ENCODE assay signal across 8 cellular contexts in the genomic region with DNA sequence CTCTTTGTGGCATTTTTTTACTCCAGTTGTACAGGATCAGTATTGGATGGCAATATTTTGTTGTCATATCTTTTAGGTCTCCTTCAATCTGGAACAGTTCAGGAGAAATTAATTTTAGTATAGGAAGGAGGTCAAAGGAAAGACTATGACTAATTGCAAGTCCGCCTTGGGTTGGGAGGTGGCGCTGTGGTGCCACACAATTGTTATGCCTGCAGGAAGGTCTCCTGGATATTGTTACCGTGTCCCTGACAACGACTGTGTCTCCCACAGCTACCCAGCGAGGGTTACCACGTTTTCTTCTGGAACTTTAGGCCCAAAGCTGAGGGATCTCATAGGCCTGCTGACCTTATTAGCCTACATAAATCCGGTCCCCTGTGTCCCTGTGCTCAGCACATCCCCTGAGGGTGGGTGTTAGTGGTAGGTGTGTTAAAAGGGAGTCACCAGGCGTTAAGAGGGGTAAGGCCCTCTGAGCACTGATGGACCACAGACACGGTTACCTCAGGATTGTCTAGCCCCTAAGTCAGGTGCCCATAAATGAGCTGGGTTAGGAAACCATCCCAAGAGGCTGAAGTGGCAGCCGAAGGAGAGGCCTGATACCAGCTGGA. TPM values are rescaled to one million over a fixed set of nuclear protein-coding genes. Genes with fewer than 3 reads are reported as not detected.
A peak's percentile ranks its signal among the peaks of the same experiment; 100 is the strongest.
DNase-seq lines count a peak whose midpoint lies in the region; ATAC-seq, FAIRE-seq and TF ChIP-seq lines count a peak whose summit lies in the region.

No MANE protein-coding gene starts in this region.

- H3K4me1 Mint-ChIP-seq in activated T-helper 1 cell treated with anti-CD3 and anti-CD28 coated beads, Interleukin-12 subunit alpha, Interleukin-12 subunit beta, Interleukin-2, Interleukin-4 antibody, amounts not matched to agents 30 ng/mL and 10 ng/mL and 1 ng/mL, durations not matched to agents 14 hours and 24 hours and 36 hours (ENCODE audit: low read depth) = peaks cover 7% of the 10 kb centered on the region

- intact Hi-C loops in PC-3 (cut with micrococcal nuclease) = loop anchor here (1.0 to 5.0 kb wide), 4 partner anchors 157 to 985 kb away; no protein-coding TSS in a partner anchor
- intact Hi-C loops in activated T-helper 1 cell treated with anti-CD3 and anti-CD28 coated beads, Interleukin-12 subunit alpha, Interleukin-12 subunit beta, Interleukin-2, Interleukin-4 antibody, amounts not matched to agents 30 ng/mL and 10 ng/mL and 1 ng/mL, durations not matched to agents 14 hours and 24 hours and 36 hours (cut with micrococcal nuclease) = loop anchor here (1.0 to 10.0 kb wide), 6 partner anchors 231 to 937 kb away; a partner anchor contains a TSS
- intact Hi-C loops in pancreas (cut with DNase I) = loop anchor here in 1 of 3 donors (2.0 to 10.0 kb wide), 3 partner anchors 230 to 933 kb away; no protein-coding TSS in a partner anchor

- BruUV-seq in PC-3 (replicated peaks; lab: Mats Ljungman, UMichigan) = no TSS peak

- H3K27ac Mint-ChIP-seq in activated T-helper 1 cell treated with anti-CD3 and anti-CD28 coated beads, Interleukin-12 subunit alpha, Interleukin-12 subunit beta, Interleukin-2, Interleukin-4 antibody, amounts not matched to agents 30 ng/mL and 10 ng/mL and 1 ng/mL, durations not matched to agents 14 hours and 24 hours and 36 hours = no peak overlapping the region

- no peaks in the 10 kb centered on the region for H3F3A ChIP-seq in PC-3 (ENCODE audit: low read length, unreplicated experiment)

- no peak overlapping the region for H3K4me2 ChIP-seq in PC-3 (ENCODE audit: low read length)

- no peaks in the 10 kb centered on the region for H3K9me3 ChIP-seq in PC-3 (ENCODE audit: low read length)
- no peaks in the 10 kb centered on the region for H3K9me3 ChIP-seq in pancreas

- 30 to 32% methylated on average over 10 of the region's 10 CpGs for WGBS in pancreas, 2 donors

- H3K27me3 ChIP-seq in PC-3 (ENCODE audit: low read length) (no peaks in the 10 kb centered on the region), pancreas (no peaks in the 10 kb centered on the region)

- H3K9ac ChIP-seq in PC-3 (ENCODE audit: low read length) = no peak overlapping the region

- H3K27ac ChIP-seq in PC-3 (ENCODE audit: low read length) (no peak overlapping the region), pancreas (peak overlapping the region; percentile 10 to 59 (median 36))

- no peaks in the 10 kb centered on the region for H3K36me3 Mint-ChIP-seq in activated T-helper 1 cell treated with anti-CD3 and anti-CD28 coated beads, Interleukin-12 subunit alpha, Interleukin-12 subunit beta, Interleukin-2, Interleukin-4 antibody, amounts not matched to agents 30 ng/mL and 10 ng/mL and 1 ng/mL, durations not matched to agents 14 hours and 24 hours and 36 hours (ENCODE audit: low read depth)

- H3K9me2 ChIP-seq in PC-3 (replicated peaks; ENCODE audit: low read length) = no peaks in the 10 kb centered on the region

- CTCF ChIA-PET in PC-3 (lab: Charles Lee) = interaction anchor here (0.6 to 1.2 kb wide), 5 partner anchors 22 to 358 kb away, joined by 3 to 5 read pairs (median 4); no protein-coding TSS in a partner anchor

- peak; percentile 81 for DNase-seq in AG20443 (ENCODE audit: low spot score)
- peak; percentile 80 for DNase-seq in PC-3
- DNase-seq in activated T-helper 1 cell treated with anti-CD3 and anti-CD28 coated beads, Interleukin-12 subunit alpha, Interleukin-12 subunit beta, Interleukin-2, Interleukin-4 antibody, amounts not matched to agents 30 ng/mL and 10 ng/mL and 1 ng/mL, durations not matched to agents 14 hours and 24 hours and 36 hours (ENCODE audit: low spot score) = peak; percentile 11
- DNase-seq in foreskin melanocyte = peak; percentile 30
- peak; percentile 47 to 81 (median 75) for DNase-seq in pancreas
- peak; percentile 59 for DNase-seq in urothelium cell line (ENCODE audit: low spot score)

- H3K9me3 Mint-ChIP-seq in activated T-helper 1 cell treated with anti-CD3 and anti-CD28 coated beads, Interleukin-12 subunit alpha, Interleukin-12 subunit beta, Interleukin-2, Interleukin-4 antibody, amounts not matched to agents 30 ng/mL and 10 ng/mL and 1 ng/mL, durations not matched to agents 14 hours and 24 hours and 36 hours = no peaks in the 10 kb centered on the region

- H4K20me1 ChIP-seq in PC-3 (ENCODE audit: low read length) = no peaks in the 10 kb centered on the region

- TF ChIP-seq RAD21 in Ishikawa (IDR thresholded peaks at IDR 0.05; ENCODE audit: low read depth) = peak; percentile 86

- H3K4me1 ChIP-seq in PC-3 (ENCODE audit: insufficient read depth, low read length) = no peaks in the 10 kb centered on the region
- H3K4me1 ChIP-seq in pancreas = peaks cover 0 to 9% (median 0%) of the 10 kb centered on the region in 3 donors

- TF ChIP-seq EP300 in Ishikawa (IDR thresholded peaks at IDR 0.05; ENCODE audit: borderline replicate concordance) = no peak

- no peaks in the 10 kb centered on the region for H3K36me3 ChIP-seq in PC-3 (ENCODE audit: low read depth, low read length)
- H3K36me3 ChIP-seq in pancreas = no peaks in the 10 kb centered on the region

- H3K4me3 ChIP-seq in PC-3 (ENCODE audit: low read length) = no peak overlapping the region
- no peak overlapping the region for H3K4me3 ChIP-seq in pancreas

- H3K4me3 Mint-ChIP-seq in activated T-helper 1 cell treated with anti-CD3 and anti-CD28 coated beads, Interleukin-12 subunit alpha, Interleukin-12 subunit beta, Interleukin-2, Interleukin-4 antibody, amounts not matched to agents 30 ng/mL and 10 ng/mL and 1 ng/mL, durations not matched to agents 14 hours and 24 hours and 36 hours = no peak overlapping the region

- peak overlapping the region; percentile 59 for H2AFZ ChIP-seq in PC-3 (ENCODE audit: low read length)

- TF ChIP-seq CTCF in PC-3 (conservative IDR thresholded peaks at IDR 0.05; ENCODE audit: low read depth, low read length) = peak; percentile 88
- peak; percentile 18 to 65 (median 46) for TF ChIP-seq CTCF in pancreas (IDR thresholded peaks at IDR 0.05)

- FAIRE-seq in pancreas (lab: Jason Lieb, UNC) (no peak), urothelium cell line (lab: Jason Lieb, UNC) (no peak)

- POLR2A ChIA-PET in PC-3 (lab: Charles Lee; ENCODE audit: unreplicated experiment) = no interaction called here

- peaks cover 7% of the 10 kb centered on the region for H3K27me3 Mint-ChIP-seq in activated T-helper 1 cell treated with anti-CD3 and anti-CD28 coated beads, Interleukin-12 subunit alpha, Interleukin-12 subunit beta, Interleukin-2, Interleukin-4 antibody, amounts not matched to agents 30 ng/mL and 10 ng/mL and 1 ng/mL, durations not matched to agents 14 hours and 24 hours and 36 hours (ENCODE audit: insufficient read depth)

- ATAC-seq in GM18868 (IDR thresholded peaks at IDR 0.05; ENCODE audit: unreplicated experiment) = peak; percentile 70
- peak; percentile 80 for ATAC-seq in PC-3
- ATAC-seq in pancreas = peak; percentile 77 to 90 (median 82)

- H3K79me2 ChIP-seq in PC-3 (ENCODE audit: low read length) = no peaks in the 10 kb centered on the region

TF ChIP-seq in Ishikawa, 13 proteins besides CTCF, POLR2A, EP300 and RAD21 (continues in another document):
- TF ChIP-seq CEBPB (IDR thresholded peaks at IDR 0.05) = no peak
- no peak for TF ChIP-seq CREB1 (IDR thresholded peaks at IDR 0.05; ENCODE audit: low read depth)
- TF ChIP-seq, protein P1, sequence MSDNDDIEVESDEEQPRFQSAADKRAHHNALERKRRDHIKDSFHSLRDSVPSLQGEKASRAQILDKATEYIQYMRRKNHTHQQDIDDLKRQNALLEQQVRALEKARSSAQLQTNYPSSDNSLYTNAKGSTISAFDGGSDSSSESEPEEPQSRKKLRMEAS (IDR thresholded peaks at IDR 0.05) = no peak
- no peak for TF ChIP-seq TAF1 (IDR thresholded peaks at IDR 0.05; ENCODE audit: low read depth)
- no peak for TF ChIP-seq YY1 (IDR thresholded peaks at IDR 0.05; ENCODE audit: low read depth)
- TF ChIP-seq, protein P2, sequence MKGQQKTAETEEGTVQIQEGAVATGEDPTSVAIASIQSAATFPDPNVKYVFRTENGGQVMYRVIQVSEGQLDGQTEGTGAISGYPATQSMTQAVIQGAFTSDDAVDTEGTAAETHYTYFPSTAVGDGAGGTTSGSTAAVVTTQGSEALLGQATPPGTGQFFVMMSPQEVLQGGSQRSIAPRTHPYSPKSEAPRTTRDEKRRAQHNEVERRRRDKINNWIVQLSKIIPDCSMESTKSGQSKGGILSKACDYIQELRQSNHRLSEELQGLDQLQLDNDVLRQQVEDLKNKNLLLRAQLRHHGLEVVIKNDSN (IDR thresholded peaks at IDR 0.05) = no peak
- TF ChIP-seq ZBTB7A (IDR thresholded peaks at IDR 0.05; ENCODE audit: low read depth) = no peak
- TF ChIP-seq, protein P3, sequence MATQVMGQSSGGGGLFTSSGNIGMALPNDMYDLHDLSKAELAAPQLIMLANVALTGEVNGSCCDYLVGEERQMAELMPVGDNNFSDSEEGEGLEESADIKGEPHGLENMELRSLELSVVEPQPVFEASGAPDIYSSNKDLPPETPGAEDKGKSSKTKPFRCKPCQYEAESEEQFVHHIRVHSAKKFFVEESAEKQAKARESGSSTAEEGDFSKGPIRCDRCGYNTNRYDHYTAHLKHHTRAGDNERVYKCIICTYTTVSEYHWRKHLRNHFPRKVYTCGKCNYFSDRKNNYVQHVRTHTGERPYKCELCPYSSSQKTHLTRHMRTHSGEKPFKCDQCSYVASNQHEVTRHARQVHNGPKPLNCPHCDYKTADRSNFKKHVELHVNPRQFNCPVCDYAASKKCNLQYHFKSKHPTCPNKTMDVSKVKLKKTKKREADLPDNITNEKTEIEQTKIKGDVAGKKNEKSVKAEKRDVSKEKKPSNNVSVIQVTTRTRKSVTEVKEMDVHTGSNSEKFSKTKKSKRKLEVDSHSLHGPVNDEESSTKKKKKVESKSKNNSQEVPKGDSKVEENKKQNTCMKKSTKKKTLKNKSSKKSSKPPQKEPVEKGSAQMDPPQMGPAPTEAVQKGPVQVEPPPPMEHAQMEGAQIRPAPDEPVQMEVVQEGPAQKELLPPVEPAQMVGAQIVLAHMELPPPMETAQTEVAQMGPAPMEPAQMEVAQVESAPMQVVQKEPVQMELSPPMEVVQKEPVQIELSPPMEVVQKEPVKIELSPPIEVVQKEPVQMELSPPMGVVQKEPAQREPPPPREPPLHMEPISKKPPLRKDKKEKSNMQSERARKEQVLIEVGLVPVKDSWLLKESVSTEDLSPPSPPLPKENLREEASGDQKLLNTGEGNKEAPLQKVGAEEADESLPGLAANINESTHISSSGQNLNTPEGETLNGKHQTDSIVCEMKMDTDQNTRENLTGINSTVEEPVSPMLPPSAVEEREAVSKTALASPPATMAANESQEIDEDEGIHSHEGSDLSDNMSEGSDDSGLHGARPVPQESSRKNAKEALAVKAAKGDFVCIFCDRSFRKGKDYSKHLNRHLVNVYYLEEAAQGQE (IDR thresholded peaks at IDR 0.05; ENCODE audit: low read depth) = no peak
- no peak for TF ChIP-seq EGR1 (IDR thresholded peaks at IDR 0.05)
- TF ChIP-seq FOXM1 (IDR thresholded peaks at IDR 0.05; ENCODE audit: borderline replicate concordance, low read depth) = no peak
- no peak for TF ChIP-seq TEAD4 (IDR thresholded peaks at IDR 0.05)

RNA-seq across cellular contexts. Expression of a gene that starts 31.5 kb away (rescaled TPM):
- not detected in 2 replicates for total RNA-seq in PC-3 (2014; rRNA removed)
- not detected in 2 replicates for total RNA-seq in activated T-helper 1 cell treated with anti-CD3 and anti-CD28 coated beads, Interleukin-12 subunit alpha, Interleukin-12 subunit beta, Interleukin-2, Interleukin-4 antibody, amounts not matched to agents 30 ng/mL and 10 ng/mL and 1 ng/mL, durations not matched to agents 14 hours and 24 hours and 36 hours
- 1 to 10 TPM; 1.4 to 4.9 (median 3.2) TPM for total RNA-seq in pancreas
- 1 to 10 TPM in 1 of 2 donors, under 1 TPM in 1; 0.76 to 4.9 TPM for polyA plus RNA-seq in pancreas

Comparison
In these comparisons a context has a peak if more than half of its experiments do, and no peak if none do; other contexts are left out.
1. DNase-seq: peak in every context shown above with its lines; median percentile 81 in AG20443; 80 in PC-3; 75 in pancreas; 59 in urothelium cell line; 30 in foreskin melanocyte; 11 in activated T-helper 1 cell treated with anti-CD3 and anti-CD28 coated beads, Interleukin-12 subunit alpha, Interleukin-12 subunit beta, Interleukin-2, Interleukin-4 antibody, amounts not matched to agents 30 ng/mL and 10 ng/mL and 1 ng/mL, durations not matched to agents 14 hours and 24 hours and 36 hours.